ENCODE assay signal across 1 cellular context in the genomic region with DNA sequence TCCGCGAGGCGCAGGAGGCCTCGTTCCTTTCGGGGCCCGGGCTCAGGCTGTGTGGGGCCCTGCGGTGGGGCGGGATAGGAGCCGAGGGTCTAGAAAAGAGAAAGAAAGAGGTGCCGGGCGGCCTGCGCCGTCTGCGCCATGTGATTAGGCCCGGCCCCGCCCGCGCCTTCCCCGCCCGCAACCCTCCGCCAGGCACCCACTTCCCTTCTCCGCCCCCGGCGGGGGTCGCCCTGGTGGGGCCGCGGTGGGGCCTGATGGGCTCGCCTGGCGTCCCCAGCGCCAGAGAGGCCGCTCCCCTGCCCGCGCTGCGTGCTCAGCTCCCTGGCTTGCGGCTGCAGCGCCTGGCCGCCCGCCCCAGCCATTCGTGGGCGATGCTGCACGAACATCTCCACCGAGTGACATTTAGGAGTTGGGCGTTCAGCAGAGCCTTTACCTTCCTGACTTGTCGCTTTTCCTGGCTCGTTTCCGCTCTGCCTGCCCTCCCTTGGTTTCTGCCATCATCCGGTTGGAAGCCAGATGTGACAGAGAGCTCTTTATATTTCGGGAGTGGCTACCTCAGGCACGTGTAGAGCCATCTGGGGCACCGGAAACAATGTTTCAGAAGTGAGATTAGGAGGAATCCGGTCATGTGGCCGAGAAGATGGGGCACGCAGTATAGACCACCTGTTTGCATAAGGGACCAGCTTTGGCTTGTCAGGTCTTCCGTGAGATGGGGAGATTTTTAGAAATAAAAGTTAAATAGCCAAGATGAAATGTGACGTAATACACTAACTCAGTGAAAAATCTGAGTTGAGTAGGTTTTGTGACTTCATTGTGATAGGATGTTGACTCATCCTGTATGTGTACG.
TF ChIP-seq lines count a peak whose summit lies in the region.

No MANE protein-coding gene starts in this region.

TF ChIP-seq in HepG2, 621 proteins besides CTCF, POLR2A, EP300 and RAD21 (continued from another document and continues in another):
- TF ChIP-seq ZNF687 (CRISPR knock-in tag; IDR thresholded peaks at IDR 0.05) (peak; percentile 89), ADNP (CRISPR knock-in tag; IDR thresholded peaks at IDR 0.05) (no peak), IRF2 (CRISPR knock-in tag; IDR thresholded peaks at IDR 0.05) (peak; percentile 16), TRIM24 (CRISPR knock-in tag; IDR thresholded peaks at IDR 0.05) (no peak), RXRB (CRISPR knock-in tag; IDR thresholded peaks at IDR 0.05; ENCODE audit: borderline replicate concordance) (no peak), FOXP4 (CRISPR knock-in tag; IDR thresholded peaks at IDR 0.05) (no peak; the same call in none of the 2 replicates), NAIF1 (CRISPR knock-in tag; IDR thresholded peaks at IDR 0.05; ENCODE audit: borderline replicate concordance) (no peak), ZNF205 (CRISPR knock-in tag; IDR thresholded peaks at IDR 0.05) (0 out of 2 replicates have a peak, but pooled peaks have one; percentile 29), ZFP36L1 (CRISPR knock-in tag; IDR thresholded peaks at IDR 0.05) (no peak), JARID2 (CRISPR knock-in tag; IDR thresholded peaks at IDR 0.05; ENCODE audit: insufficient replicate concordance) (no peak), ZNF362 (CRISPR knock-in tag; IDR thresholded peaks at IDR 0.05; ENCODE audit: borderline replicate concordance) (no peak), RORA (CRISPR knock-in tag; IDR thresholded peaks at IDR 0.05) (no peak), ZNF557 (CRISPR knock-in tag; IDR thresholded peaks at IDR 0.05) (0 out of 2 replicates have a peak, but pooled peaks have one; percentile 35), ARNT2 (CRISPR knock-in tag; IDR thresholded peaks at IDR 0.05; ENCODE audit: low read depth) (peak; percentile 70), SOX13 (IDR thresholded peaks at IDR 0.05) (0 out of 2 replicates have a peak, but pooled peaks have one; percentile 34), SOX13 (CRISPR knock-in tag; conservative IDR thresholded peaks at IDR 0.05 in 1 of 2, IDR thresholded peaks at IDR 0.05 in 1 of 2) (peak in 1 of 2 experiments; percentile 63; a peak in 1 of 4 replicates), TRIM22 (IDR thresholded peaks at IDR 0.05) (no peak), HDAC6 (IDR thresholded peaks at IDR 0.05; ENCODE audit: low read depth, low read length) (no peak), GLMP (CRISPR knock-in tag; IDR thresholded peaks at IDR 0.05; ENCODE audit: borderline replicate concordance) (no peak), ZFP62 (CRISPR knock-in tag; IDR thresholded peaks at IDR 0.05) (no peak), ZBTB20 (CRISPR knock-in tag; IDR thresholded peaks at IDR 0.05; ENCODE audit: borderline replicate concordance, low read depth) (no peak), ZNF512B (CRISPR knock-in tag; IDR thresholded peaks at IDR 0.05; ENCODE audit: borderline replicate concordance) (no peak), ZBTB8A (CRISPR knock-in tag; IDR thresholded peaks at IDR 0.05; ENCODE audit: borderline replicate concordance, low read depth) (no peak)
- TF ChIP-seq, protein P1, sequence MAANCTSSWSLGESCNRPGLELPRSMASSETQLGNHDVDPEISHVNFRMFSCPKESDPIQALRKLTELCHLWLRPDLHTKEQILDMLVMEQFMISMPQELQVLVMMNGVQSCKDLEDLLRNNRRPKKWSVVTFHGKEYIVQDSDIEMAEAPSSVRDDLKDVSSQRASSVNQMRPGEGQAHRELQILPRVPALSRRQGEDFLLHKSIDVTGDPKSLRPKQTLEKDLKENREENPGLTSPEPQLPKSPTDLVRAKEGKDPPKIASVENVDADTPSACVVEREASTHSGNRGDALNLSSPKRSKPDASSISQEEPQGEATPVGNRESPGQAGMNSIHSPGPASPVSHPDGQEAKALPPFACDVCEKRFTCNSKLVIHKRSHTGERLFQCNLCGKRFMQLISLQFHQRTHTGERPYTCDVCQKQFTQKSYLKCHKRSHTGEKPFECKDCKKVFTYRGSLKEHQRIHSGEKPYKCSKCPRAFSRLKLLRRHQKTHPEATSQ (CRISPR knock-in tag; IDR thresholded peaks at IDR 0.05; ENCODE audit: borderline replicate concordance) = no peak
- TF ChIP-seq, protein P2, sequence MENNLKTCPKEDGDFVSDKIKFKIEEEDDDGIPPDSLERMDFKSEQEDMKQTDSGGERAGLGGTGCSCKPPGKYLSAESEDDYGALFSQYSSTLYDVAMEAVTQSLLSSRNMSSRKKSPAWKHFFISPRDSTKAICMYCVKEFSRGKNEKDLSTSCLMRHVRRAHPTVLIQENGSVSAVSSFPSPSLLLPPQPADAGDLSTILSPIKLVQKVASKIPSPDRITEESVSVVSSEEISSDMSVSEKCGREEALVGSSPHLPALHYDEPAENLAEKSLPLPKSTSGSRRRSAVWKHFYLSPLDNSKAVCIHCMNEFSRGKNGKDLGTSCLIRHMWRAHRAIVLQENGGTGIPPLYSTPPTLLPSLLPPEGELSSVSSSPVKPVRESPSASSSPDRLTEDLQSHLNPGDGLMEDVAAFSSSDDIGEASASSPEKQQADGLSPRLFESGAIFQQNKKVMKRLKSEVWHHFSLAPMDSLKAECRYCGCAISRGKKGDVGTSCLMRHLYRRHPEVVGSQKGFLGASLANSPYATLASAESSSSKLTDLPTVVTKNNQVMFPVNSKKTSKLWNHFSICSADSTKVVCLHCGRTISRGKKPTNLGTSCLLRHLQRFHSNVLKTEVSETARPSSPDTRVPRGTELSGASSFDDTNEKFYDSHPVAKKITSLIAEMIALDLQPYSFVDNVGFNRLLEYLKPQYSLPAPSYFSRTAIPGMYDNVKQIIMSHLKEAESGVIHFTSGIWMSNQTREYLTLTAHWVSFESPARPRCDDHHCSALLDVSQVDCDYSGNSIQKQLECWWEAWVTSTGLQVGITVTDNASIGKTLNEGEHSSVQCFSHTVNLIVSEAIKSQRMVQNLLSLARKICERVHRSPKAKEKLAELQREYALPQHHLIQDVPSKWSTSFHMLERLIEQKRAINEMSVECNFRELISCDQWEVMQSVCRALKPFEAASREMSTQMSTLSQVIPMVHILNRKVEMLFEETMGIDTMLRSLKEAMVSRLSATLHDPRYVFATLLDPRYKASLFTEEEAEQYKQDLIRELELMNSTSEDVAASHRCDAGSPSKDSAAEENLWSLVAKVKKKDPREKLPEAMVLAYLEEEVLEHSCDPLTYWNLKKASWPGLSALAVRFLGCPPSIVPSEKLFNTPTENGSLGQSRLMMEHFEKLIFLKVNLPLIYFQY (CRISPR knock-in tag; IDR thresholded peaks at IDR 0.05; ENCODE audit: borderline replicate concordance) = 0 out of 2 replicates have a peak, but pooled peaks have one; percentile 37
